ENCODE assay signal across 15 cellular contexts in the genomic region with DNA sequence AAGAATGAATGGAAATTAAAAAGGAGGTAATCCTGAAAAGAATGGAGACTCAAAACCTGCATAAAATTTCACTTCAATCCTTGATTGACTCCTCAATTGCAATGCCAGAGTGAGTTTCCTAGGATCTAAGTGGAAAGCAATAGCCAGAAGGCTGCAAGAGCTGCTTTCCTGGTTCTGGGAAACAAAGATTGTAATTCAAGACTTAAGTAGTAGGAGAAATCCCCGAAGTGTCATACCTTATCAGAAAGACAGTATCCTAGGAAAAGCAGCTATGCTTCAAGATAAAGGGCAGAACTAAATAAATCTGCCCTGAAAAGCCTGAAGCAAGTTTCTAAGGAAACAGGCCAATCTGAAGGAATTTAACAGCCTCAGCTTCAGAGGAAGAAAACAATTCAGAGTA.
DNase-seq lines count a peak whose midpoint lies in the region; ATAC-seq, FAIRE-seq and TF ChIP-seq lines count a peak whose summit lies in the region.
"Had no signal": no experiment of that assay in that cellular context is flagged by ENCODE, and none has a peak within 500 bp of the region (broad histone marks: within the 10 kb centered on the region; RNA-seq: fewer than 3 reads in every experiment).

No MANE protein-coding gene starts in this region.

- no peaks in the 10 kb centered on the region for H3K4me1 ChIP-seq in H9 (ENCODE audit: insufficient read depth, low read length)
- H3K4me1 ChIP-seq in K562 (replicated peaks in 1 of 2; ENCODE audit: control insufficient read depth in 2 of 2, insufficient read depth in 2 of 2, low read length in 2 of 2) = no peaks in the 10 kb centered on the region
- no peaks in the 10 kb centered on the region for H3K4me1 ChIP-seq in mesenchymal stem cell (ENCODE audit: control insufficient read depth, insufficient read depth, low read depth, low read length)
- H3K4me1 ChIP-seq: BLaER1 treated with 17β-estradiol and CSF1 and Interleukin-3, amounts not matched to agents 10 nM and 100 nM; HAP-1 had no signal

- H3K79me2 ChIP-seq in H9 (ENCODE audit: insufficient read depth, low read length) = no peaks in the 10 kb centered on the region
- no peaks in the 10 kb centered on the region for H3K79me2 ChIP-seq in K562 (ENCODE audit: control insufficient read depth, insufficient read depth, low read length)
- no peaks in the 10 kb centered on the region for H3K79me2 ChIP-seq in neural cell (replicated peaks; ENCODE audit: insufficient read depth, low read length)

- H3K4me3 ChIP-seq in K562 (no peak overlapping the region), mesenchymal stem cell (ENCODE audit: insufficient read depth in 1 of 2, low read depth in 1 of 2, low read length in 2 of 2) (no peak overlapping the region), neural cell (ENCODE audit: low read length) (no peak overlapping the region)
- H3K4me3 ChIP-seq: BLaER1 treated with 17β-estradiol and CSF1 and Interleukin-3, amounts not matched to agents 10 nM and 100 nM; GM23248; HAP-1 had no signal

- no peaks in the 10 kb centered on the region for H4K20me1 ChIP-seq in H9 (ENCODE audit: control insufficient read depth, insufficient read depth, insufficient read length)
- no peaks in the 10 kb centered on the region for H4K20me1 ChIP-seq in K562 (replicated peaks; ENCODE audit: control insufficient read depth, insufficient read depth, low read length)
- H4K20me1 ChIP-seq in neural cell (ENCODE audit: insufficient read depth) = no peaks in the 10 kb centered on the region
- H4K20me1 ChIP-seq: BLaER1 treated with 17β-estradiol and CSF1 and Interleukin-3, amounts not matched to agents 10 nM and 100 nM had no signal

- H4K91ac ChIP-seq in H9 (ENCODE audit: insufficient read length, low read depth, low read length) = no peak overlapping the region
- H4K91ac ChIP-seq in mesenchymal stem cell (ENCODE audit: low read length) = no peak overlapping the region

- BruUV-seq in K562 (replicated peaks; lab: Mats Ljungman, UMichigan) = no TSS peak

- no peaks in the 10 kb centered on the region for H3K23me2 ChIP-seq in H9 (ENCODE audit: insufficient read length, low read depth, low read length, poor library complexity, severe bottlenecking)

- H2AK5ac ChIP-seq in H9 (ENCODE audit: insufficient read length, low read length) = no peak overlapping the region
- no peak overlapping the region for H2AK5ac ChIP-seq in mesenchymal stem cell (ENCODE audit: low read length, severe bottlenecking)

- no peak for TF ChIP-seq EP300 in K562 (IDR thresholded peaks at IDR 0.05; ENCODE audit: low read length)
- TF ChIP-seq EP300 in neural cell (conservative IDR thresholded peaks at IDR 0.05; ENCODE audit: poor library complexity, severe bottlenecking) = no peak

- H3K36me3 Mint-ChIP-seq in H9 (ENCODE audit: insufficient read depth in 1 of 3, low read depth in 3 of 3) = peaks cover 0 to 4% (median 2%) of the 10 kb centered on the region in 3 experiments; a peak in 3 of 7 replicates
- H3K36me3 Mint-ChIP-seq: CD4-positive, CD25-positive, alpha-beta regulatory T cell had no signal

- H3F3A ChIP-seq in neural cell (ENCODE audit: insufficient read depth, low read length, poor library complexity, severe bottlenecking) = no peaks in the 10 kb centered on the region

- H2BK120ac ChIP-seq in H9 (ENCODE audit: low read depth, low read length, poor library complexity, severe bottlenecking) (no peak overlapping the region), mesenchymal stem cell (ENCODE audit: low read depth, low read length) (no peak overlapping the region)

- TF ChIP-seq CTCF in H9 (conservative IDR thresholded peaks at IDR 0.05) (no peak), K562 (IDR thresholded peaks at IDR 0.05 in 2 of 3, conservative IDR thresholded peaks at IDR 0.05 in 1 of 3; ENCODE audit: insufficient read depth in 2 of 3, low read depth in 1 of 3, low read length in 3 of 3) (no peak), neural cell (IDR thresholded peaks at IDR 0.05; ENCODE audit: poor library complexity, severe bottlenecking) (no peak)

- in situ Hi-C loops in K562 (cut with MboI) = no loop called here

- H3K36me3 ChIP-seq in K562 (ENCODE audit: control insufficient read depth, insufficient read depth, low read length) (no peaks in the 10 kb centered on the region), mesenchymal stem cell (ENCODE audit: control insufficient read depth in 1 of 2, insufficient read depth in 2 of 2, low read depth in 1 of 2, low read length in 2 of 2) (no peaks in the 10 kb centered on the region), neural cell (ENCODE audit: insufficient read depth, low read length) (no peaks in the 10 kb centered on the region)
- H3K36me3 ChIP-seq: BLaER1 treated with 17β-estradiol and CSF1 and Interleukin-3, amounts not matched to agents 10 nM and 100 nM; HAP-1 had no signal

- no peak overlapping the region for H2BK12ac ChIP-seq in H9 (ENCODE audit: insufficient read length, low read depth, low read length)
- H2BK12ac ChIP-seq in mesenchymal stem cell (ENCODE audit: low read length in 2 of 2) = no peak overlapping the region

- H3K27me3 Mint-ChIP-seq in H9 (ENCODE audit: low read depth) = no peaks in the 10 kb centered on the region
- H3K27me3 Mint-ChIP-seq: CD4-positive, CD25-positive, alpha-beta regulatory T cell had no signal

- no peaks in the 10 kb centered on the region for H3K9me1 ChIP-seq in K562 (ENCODE audit: control insufficient read depth, insufficient read depth, low read length)

- H4K8ac ChIP-seq in H9 (replicated peaks; ENCODE audit: insufficient read length, low read depth, low read length) (no peak overlapping the region), mesenchymal stem cell (ENCODE audit: low read length) (no peak overlapping the region)

- no peak overlapping the region for H3K27ac Mint-ChIP-seq in H9
- H3K27ac Mint-ChIP-seq: CD4-positive, CD25-positive, alpha-beta regulatory T cell had no signal

- H3K4ac ChIP-seq in H9 (ENCODE audit: low read depth, low read length) (no peak overlapping the region), mesenchymal stem cell (ENCODE audit: low read depth in 1 of 2, low read length in 2 of 2) (no peak overlapping the region)

- DNase-seq in H9 = no peak
- peak in 1 of 4 experiments; percentile 8 for DNase-seq in K562 (ENCODE audit: extremely low read depth in 1 of 4, low spot score in 3 of 4)
- DNase-seq in mesenchymal stem cell = peak; percentile 1
- DNase-seq in HK-2 (ENCODE audit: unreplicated experiment) = no peak
- no peak for DNase-seq in SW480 (ENCODE audit: low spot score)
- DNase-seq: ACHN; CD4-positive, CD25-positive, alpha-beta regulatory T cell; DMS53; GF-D8; GM23248 had no signal

- ATAC-seq in K562 = no peak
- no peak for ATAC-seq in HG03159 (IDR thresholded peaks at IDR 0.05; ENCODE audit: unreplicated experiment)

- POLR2A ChIA-PET in K562 (lab: Yijun Ruan, JAX) = interaction anchor here (0.8 kb wide), 1 partner anchor 17 kb away, joined by 4 read pairs; no protein-coding TSS in a partner anchor

- H3K4me3 Mint-ChIP-seq in H9 = no peak overlapping the region
- H3K4me3 Mint-ChIP-seq: CD4-positive, CD25-positive, alpha-beta regulatory T cell had no signal

- no peak overlapping the region for H3K14ac ChIP-seq in H9 (ENCODE audit: insufficient read depth, low read length)
- no peak overlapping the region for H3K14ac ChIP-seq in mesenchymal stem cell (ENCODE audit: low read length in 2 of 2)

- no peak overlapping the region for H4K5ac ChIP-seq in H9 (ENCODE audit: insufficient read length, low read depth, low read length)

- no peak overlapping the region for H3K23ac ChIP-seq in H9 (ENCODE audit: insufficient read length, low read depth, low read length)
- no peak overlapping the region for H3K23ac ChIP-seq in mesenchymal stem cell (ENCODE audit: low read length in 2 of 2)

- no peak for FAIRE-seq in K562 (lab: Jason Lieb, UNC)

- CTCF ChIA-PET in K562 (lab: Yijun Ruan, JAX; ENCODE audit: low intra/inter-chr PET ratio) = no interaction called here

- H3K9ac ChIP-seq in H9 (ENCODE audit: extremely low read depth, insufficient read length, low read length) = no peak overlapping the region
- no peak overlapping the region for H3K9ac ChIP-seq in K562 (ENCODE audit: insufficient read depth in 1 of 2, low read depth in 2 of 2, low read length in 2 of 2)
- H3K9ac ChIP-seq in mesenchymal stem cell (ENCODE audit: low read length) = no peak overlapping the region
- H3K9ac ChIP-seq in neural cell (ENCODE audit: low read length) = no peak overlapping the region
- H3K9ac ChIP-seq: BLaER1 treated with 17β-estradiol and CSF1 and Interleukin-3, amounts not matched to agents 10 nM and 100 nM; GM23248 had no signal

- H3K9me3 Mint-ChIP-seq in H9 = peaks cover 7 to 8% of the 10 kb centered on the region in 2 experiments; a peak in 4 of 5 replicates

- no peaks in the 10 kb centered on the region; a peak in 2 of 4 replicates for H3K4me1 Mint-ChIP-seq in H9
- H3K4me1 Mint-ChIP-seq: CD4-positive, CD25-positive, alpha-beta regulatory T cell had no signal

- TF ChIP-seq RAD21 in K562 (CRISPR knock-in tag; conservative IDR thresholded peaks at IDR 0.05 in 1 of 2, IDR thresholded peaks at IDR 0.05 in 1 of 2) = no peak
- TF ChIP-seq RAD21 in neural cell (conservative IDR thresholded peaks at IDR 0.05) = no peak

- intact Hi-C loops in K562 (cut with micrococcal nuclease) = no loop called here

- peak overlapping the region; percentile 73 for H2AFZ ChIP-seq in H9 (ENCODE audit: low read length)
- no peak overlapping the region for H2AFZ ChIP-seq in K562 (ENCODE audit: low read depth, low read length)
- H2AFZ ChIP-seq in mesenchymal stem cell (ENCODE audit: low read depth, low read length) = no peak overlapping the region
- no peak overlapping the region for H2AFZ ChIP-seq in neural cell (ENCODE audit: low read depth, low read length)
- H2AFZ ChIP-seq: GM23248 had no signal

- H3K4me2 ChIP-seq in H9 (ENCODE audit: insufficient read depth, insufficient read length, low read length) (no peak overlapping the region), K562 (ENCODE audit: insufficient read depth, low read length) (no peak overlapping the region), mesenchymal stem cell (ENCODE audit: low read length, poor library complexity, severe bottlenecking) (no peak overlapping the region), neural cell (ENCODE audit: low read length) (peak overlapping the region; percentile 23)
- H3K4me2 ChIP-seq: BLaER1 treated with 17β-estradiol and CSF1 and Interleukin-3, amounts not matched to agents 10 nM and 100 nM had no signal

- H3K27ac ChIP-seq in H9 (ENCODE audit: insufficient read length, low read depth, low read length) = no peak overlapping the region
- H3K27ac ChIP-seq in K562 (ENCODE audit: extremely low read depth, low read depth, low read length) = no peak overlapping the region
- H3K27ac ChIP-seq in mesenchymal stem cell (ENCODE audit: low read length, poor library complexity, severe bottlenecking) = no peak overlapping the region
- peak overlapping the region; percentile 34 for H3K27ac ChIP-seq in neural cell (ENCODE audit: low read length)
- H3K27ac ChIP-seq: BLaER1 treated with 17β-estradiol and CSF1 and Interleukin-3, amounts not matched to agents 10 nM and 100 nM; GM23248; HL-60 had no signal

- no peaks in the 10 kb centered on the region for H3K9me2 ChIP-seq in neural cell (ENCODE audit: insufficient read depth, low read length)

- no peaks in the 10 kb centered on the region for H3K9me3 ChIP-seq in H9 (ENCODE audit: control insufficient read depth, low read depth, low read length)
- no peaks in the 10 kb centered on the region for H3K9me3 ChIP-seq in K562 (replicated peaks; ENCODE audit: control insufficient read depth, insufficient read depth, low read depth, low read length)
- no peaks in the 10 kb centered on the region for H3K9me3 ChIP-seq in mesenchymal stem cell (ENCODE audit: control insufficient read depth, low read length)
- H3K9me3 ChIP-seq in neural cell (ENCODE audit: low read length) = no peaks in the 10 kb centered on the region
- H3K9me3 ChIP-seq: HAP-1 had no signal

- no peaks in the 10 kb centered on the region for H3K27me3 ChIP-seq in H9 (ENCODE audit: insufficient read depth, low read length)
- no peaks in the 10 kb centered on the region for H3K27me3 ChIP-seq in K562 (ENCODE audit: control insufficient read depth in 2 of 2, insufficient read depth in 2 of 2, low read length in 2 of 2)
- no peaks in the 10 kb centered on the region for H3K27me3 ChIP-seq in mesenchymal stem cell (ENCODE audit: control insufficient read depth in 1 of 2, insufficient read depth in 1 of 2, low read length in 2 of 2)
- H3K27me3 ChIP-seq in neural cell (ENCODE audit: insufficient read depth, low read depth, low read length) = no peaks in the 10 kb centered on the region
- H3K27me3 ChIP-seq: BLaER1 treated with 17β-estradiol and CSF1 and Interleukin-3, amounts not matched to agents 10 nM and 100 nM had no signal

- H2BK15ac ChIP-seq in H9 (ENCODE audit: low read depth, low read length) (no peak overlapping the region), mesenchymal stem cell (ENCODE audit: low read depth, poor library complexity, severe bottlenecking) (no peak overlapping the region)

- no peak overlapping the region for H2BK20ac ChIP-seq in H9 (ENCODE audit: low read depth, low read length, poor library complexity, severe bottlenecking)

- no peak overlapping the region for H3K18ac ChIP-seq in H9 (ENCODE audit: insufficient read length, low read depth, low read length)
- no peak overlapping the region for H3K18ac ChIP-seq in mesenchymal stem cell (ENCODE audit: low read depth in 1 of 2, low read length in 2 of 2)

- H3K79me1 ChIP-seq in H9 (ENCODE audit: insufficient read depth, low read depth, low read length, poor library complexity, severe bottlenecking) = no peaks in the 10 kb centered on the region
- H3K79me1 ChIP-seq in mesenchymal stem cell (replicated peaks; ENCODE audit: low read length, poor library complexity, severe bottlenecking) = no peaks in the 10 kb centered on the region

- WGBS in H9 (ENCODE audit: extremely low coverage, insufficient read length, low lambda C conversion rate) = no CpG with 5 or more reads among the region's 1 CpG
- 0% methylated on average over 1 of the region's 1 CpG for WGBS in K562 (ENCODE audit: insufficient coverage, low coverage, missing lambda C conversion rate)
- WGBS in mesenchymal stem cell = 33% methylated on average over 1 of the region's 1 CpG

- no peak for TF ChIP-seq POLR2A in K562 (conservative IDR thresholded peaks at IDR 0.05)

- H2BK5ac ChIP-seq in H9 (ENCODE audit: insufficient read length, low read length) (no peak overlapping the region), mesenchymal stem cell (ENCODE audit: low read depth, low read length, poor library complexity, severe bottlenecking) (no peak overlapping the region)

- H3K56ac ChIP-seq in H9 (ENCODE audit: insufficient read length, low read depth, low read length) = no peak overlapping the region

- no peak overlapping the region for H3T11ph ChIP-seq in H9 (ENCODE audit: low read length)
